In the genomic region with DNA sequence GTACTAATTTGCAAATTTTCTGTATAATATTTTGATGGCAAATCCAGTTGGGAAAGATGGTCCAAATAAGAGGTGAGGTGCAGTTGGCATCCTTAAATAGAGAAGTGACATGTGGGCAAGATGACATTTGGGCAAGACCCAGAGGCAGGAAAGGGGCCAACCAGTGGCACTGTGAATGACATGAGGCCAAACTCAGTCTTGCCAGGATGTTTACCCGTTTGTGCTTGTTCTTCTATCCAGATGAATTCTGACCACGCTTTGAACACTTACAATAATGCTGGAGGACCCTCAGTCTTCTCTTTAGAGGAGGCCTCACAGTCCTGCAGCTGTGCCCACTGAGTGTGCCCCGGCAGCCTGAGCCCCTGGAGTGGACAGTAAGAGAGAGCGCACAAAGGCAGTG, we compare ENCODE assay signal across 20 cellular contexts. TPM values are rescaled to one million over a fixed set of nuclear protein-coding genes. Genes with fewer than 3 reads are reported as not detected.
A peak's percentile ranks its signal among the peaks of the same experiment; 100 is the strongest.
DNase-seq lines count a peak whose midpoint lies in the region; ATAC-seq lines count a peak whose summit lies in the region.
"Had no signal": no experiment of that assay in that cellular context is flagged by ENCODE, and none has a peak within 500 bp of the region (broad histone marks: within the 10 kb centered on the region; RNA-seq: fewer than 3 reads in every experiment).

No MANE protein-coding gene starts in this region.

- H3K4me1 ChIP-seq in BLaER1 (peaks cover 34% of the 10 kb centered on the region), SJSA1 (replicated peaks) (peaks cover 11% of the 10 kb centered on the region), rectal smooth muscle tissue (ENCODE audit: control insufficient read depth, insufficient read depth, low read length) (peaks cover 28% of the 10 kb centered on the region)

- H3K27me3 ChIP-seq in BLaER1 (no peaks in the 10 kb centered on the region), SJSA1 (replicated peaks) (no peaks in the 10 kb centered on the region), rectal smooth muscle tissue (ENCODE audit: control insufficient read depth, insufficient read depth, low read length) (no peaks in the 10 kb centered on the region)
- H3K27me3 ChIP-seq: adrenal gland, MG63, suprapubic skin had no signal

- H3K36me3 ChIP-seq in BLaER1 (no peaks in the 10 kb centered on the region), SJSA1 (no peaks in the 10 kb centered on the region), rectal smooth muscle tissue (ENCODE audit: control insufficient read depth, insufficient read depth, low read length) (no peaks in the 10 kb centered on the region)
- H3K36me3 ChIP-seq: adrenal gland, heart right ventricle, suprapubic skin had no signal

- DNase-seq in SJSA1 (ENCODE audit: low read depth in 1 of 2, low spot score in 2 of 2) (no peak), RPMI8226 (no peak), left cardiac atrium (no peak), NCI-H748 (lab: John Stamatoyannopoulos, UW; ENCODE audit: unreplicated experiment) (no peak)
- DNase-seq: activated gamma-delta T cell treated with Interleukin-2 at 50 U/mL for 16 hours; CD4-positive, CD25-positive, alpha-beta regulatory T cell; GDM1; heart right ventricle; left ventricle myocardium superior; NCI-H146; NCI-H2171 treated with DMSO at 0.1 percent for 48 hours; NCI-H526 treated with DMSO at 0.1 percent for 48 hours; stimulated activated CD4-positive, alpha-beta T cell treated with anti-CD3 and anti-CD28 coated beads, Interleukin-15, amount 100 ng/mL, for 24 hours had no signal

- ATAC-seq in esophagus mucosa, result peak; percentile 14
- no peak for ATAC-seq in GM18498 (IDR thresholded peaks at IDR 0.05; ENCODE audit: unreplicated experiment)
- ATAC-seq in left cardiac atrium, result no peak

- 0 out of 2 replicates have a peak overlapping the region, but pooled peaks have one; percentile 4 for H3K4me2 ChIP-seq in BLaER1

- H4K20me1 ChIP-seq in BLaER1, result no peaks in the 10 kb centered on the region

- H3K9me3 ChIP-seq in BLaER1 (peaks cover 7% of the 10 kb centered on the region; the same call in 1 of the 2 replicates), SJSA1 (replicated peaks) (no peaks in the 10 kb centered on the region)
- H3K9me3 ChIP-seq: adrenal gland, heart right ventricle, MG63, suprapubic skin had no signal

- H3K9ac ChIP-seq in BLaER1 (no peak overlapping the region), rectal smooth muscle tissue (ENCODE audit: low read length) (no peak overlapping the region)

- intact Hi-C loops in left cardiac atrium (cut with DNase I), result no loop called here

- no peak overlapping the region for H3K4me3 ChIP-seq in BLaER1
- H3K4me3 ChIP-seq in SJSA1, result no peak overlapping the region
- no peak overlapping the region for H3K4me3 ChIP-seq in rectal smooth muscle tissue (ENCODE audit: low read length)
- H3K4me3 ChIP-seq: adrenal gland, heart right ventricle, MG63, suprapubic skin had no signal

- H3K27ac ChIP-seq in BLaER1 (no peak overlapping the region), SJSA1 (peak overlapping the region; percentile 32; the same call in 1 of the 2 replicates), rectal smooth muscle tissue (ENCODE audit: low read depth, low read length) (peak overlapping the region; percentile 86)
- H3K27ac ChIP-seq: suprapubic skin had no signal

RNA-seq across cellular contexts. Expression of gene KCNMA1, which starts 45.1 kb away (rescaled TPM):
- 0.94 and 1.8 TPM in 2 replicates for total RNA-seq in SJSA1 (2014; rRNA removed; shearing (Covaris generic))
- total RNA-seq in esophagus mucosa (5.4 TPM), left cardiac atrium (1 to 10 TPM; 4.1 to 5.3 TPM)
- total RNA-seq: CD4-positive, CD25-positive, alpha-beta regulatory T cell had no signal
